ENCODE assay signal across 1 cellular context in the genomic region with DNA sequence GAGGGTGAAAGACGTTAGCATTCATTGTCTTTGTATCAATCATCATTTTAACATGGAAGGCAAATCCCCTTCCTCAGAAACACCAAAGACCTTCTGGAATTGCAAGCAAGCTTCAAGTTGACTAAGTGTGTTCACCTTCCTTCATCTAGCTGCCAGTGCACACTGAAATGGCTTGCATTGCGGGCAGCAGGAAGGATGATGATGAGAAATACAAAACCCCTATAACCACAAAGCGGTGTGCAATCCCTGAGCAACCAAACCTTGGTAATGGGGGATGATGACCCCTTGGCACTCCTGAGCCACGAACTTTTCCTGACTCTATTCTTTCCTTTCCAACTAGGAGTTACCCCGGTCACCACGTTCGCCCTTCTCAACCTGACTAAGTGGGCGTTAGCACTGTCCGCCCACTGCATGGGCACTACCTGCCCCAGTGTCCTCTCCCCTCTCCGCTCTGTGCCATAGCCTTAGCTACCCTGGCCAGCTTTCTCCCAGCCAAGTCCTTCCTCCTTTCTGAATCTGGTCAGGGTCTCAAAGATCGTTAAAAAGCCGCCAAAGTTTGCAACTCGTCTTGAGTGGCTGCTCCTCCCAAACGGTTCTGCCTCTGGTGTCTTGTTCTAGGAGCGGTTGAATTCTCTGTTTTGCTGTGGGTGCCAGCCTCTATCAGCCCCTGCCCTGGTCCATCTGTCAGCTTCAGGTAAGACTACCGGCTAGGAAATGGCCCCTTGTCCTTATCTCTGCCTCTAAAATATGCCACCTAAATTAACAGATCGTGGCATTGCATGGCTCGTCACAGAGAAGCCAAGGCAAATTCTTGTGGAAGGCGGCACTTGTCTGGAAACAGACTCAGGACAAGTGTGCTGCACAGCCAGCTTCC.
A peak's percentile ranks its signal among the peaks of the same experiment; 100 is the strongest.
TF ChIP-seq lines count a peak whose summit lies in the region.

No MANE protein-coding gene starts in this region.

TF ChIP-seq in GM12878, 131 proteins besides CTCF, POLR2A, EP300 and RAD21:
- TF ChIP-seq ZNF24 (IDR thresholded peaks at IDR 0.05) (no peak), HDAC2 (IDR thresholded peaks at IDR 0.05) (no peak), MEF2A (IDR thresholded peaks at IDR 0.05; ENCODE audit: insufficient read depth, low read depth, low read length) (no peak), KAT2A (conservative IDR thresholded peaks at IDR 0.05; ENCODE audit: control insufficient read depth, low read depth, low read length) (no peak), HCFC1 (IDR thresholded peaks at IDR 0.05; ENCODE audit: low read length) (no peak)
- TF ChIP-seq, protein P1, sequence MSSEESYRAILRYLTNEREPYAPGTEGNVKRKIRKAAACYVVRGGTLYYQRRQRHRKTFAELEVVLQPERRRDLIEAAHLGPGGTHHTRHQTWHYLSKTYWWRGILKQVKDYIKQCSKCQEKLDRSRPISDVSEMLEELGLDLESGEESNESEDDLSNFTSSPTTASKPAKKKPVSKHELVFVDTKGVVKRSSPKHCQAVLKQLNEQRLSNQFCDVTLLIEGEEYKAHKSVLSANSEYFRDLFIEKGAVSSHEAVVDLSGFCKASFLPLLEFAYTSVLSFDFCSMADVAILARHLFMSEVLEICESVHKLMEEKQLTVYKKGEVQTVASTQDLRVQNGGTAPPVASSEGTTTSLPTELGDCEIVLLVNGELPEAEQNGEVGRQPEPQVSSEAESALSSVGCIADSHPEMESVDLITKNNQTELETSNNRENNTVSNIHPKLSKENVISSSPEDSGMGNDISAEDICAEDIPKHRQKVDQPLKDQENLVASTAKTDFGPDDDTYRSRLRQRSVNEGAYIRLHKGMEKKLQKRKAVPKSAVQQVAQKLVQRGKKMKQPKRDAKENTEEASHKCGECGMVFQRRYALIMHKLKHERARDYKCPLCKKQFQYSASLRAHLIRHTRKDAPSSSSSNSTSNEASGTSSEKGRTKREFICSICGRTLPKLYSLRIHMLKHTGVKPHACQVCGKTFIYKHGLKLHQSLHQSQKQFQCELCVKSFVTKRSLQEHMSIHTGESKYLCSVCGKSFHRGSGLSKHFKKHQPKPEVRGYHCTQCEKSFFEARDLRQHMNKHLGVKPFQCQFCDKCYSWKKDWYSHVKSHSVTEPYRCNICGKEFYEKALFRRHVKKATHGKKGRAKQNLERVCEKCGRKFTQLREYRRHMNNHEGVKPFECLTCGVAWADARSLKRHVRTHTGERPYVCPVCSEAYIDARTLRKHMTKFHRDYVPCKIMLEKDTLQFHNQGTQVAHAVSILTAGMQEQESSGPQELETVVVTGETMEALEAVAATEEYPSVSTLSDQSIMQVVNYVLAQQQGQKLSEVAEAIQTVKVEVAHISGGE (CRISPR knock-in tag; IDR thresholded peaks at IDR 0.05) = no peak
- TF ChIP-seq, protein P2, sequence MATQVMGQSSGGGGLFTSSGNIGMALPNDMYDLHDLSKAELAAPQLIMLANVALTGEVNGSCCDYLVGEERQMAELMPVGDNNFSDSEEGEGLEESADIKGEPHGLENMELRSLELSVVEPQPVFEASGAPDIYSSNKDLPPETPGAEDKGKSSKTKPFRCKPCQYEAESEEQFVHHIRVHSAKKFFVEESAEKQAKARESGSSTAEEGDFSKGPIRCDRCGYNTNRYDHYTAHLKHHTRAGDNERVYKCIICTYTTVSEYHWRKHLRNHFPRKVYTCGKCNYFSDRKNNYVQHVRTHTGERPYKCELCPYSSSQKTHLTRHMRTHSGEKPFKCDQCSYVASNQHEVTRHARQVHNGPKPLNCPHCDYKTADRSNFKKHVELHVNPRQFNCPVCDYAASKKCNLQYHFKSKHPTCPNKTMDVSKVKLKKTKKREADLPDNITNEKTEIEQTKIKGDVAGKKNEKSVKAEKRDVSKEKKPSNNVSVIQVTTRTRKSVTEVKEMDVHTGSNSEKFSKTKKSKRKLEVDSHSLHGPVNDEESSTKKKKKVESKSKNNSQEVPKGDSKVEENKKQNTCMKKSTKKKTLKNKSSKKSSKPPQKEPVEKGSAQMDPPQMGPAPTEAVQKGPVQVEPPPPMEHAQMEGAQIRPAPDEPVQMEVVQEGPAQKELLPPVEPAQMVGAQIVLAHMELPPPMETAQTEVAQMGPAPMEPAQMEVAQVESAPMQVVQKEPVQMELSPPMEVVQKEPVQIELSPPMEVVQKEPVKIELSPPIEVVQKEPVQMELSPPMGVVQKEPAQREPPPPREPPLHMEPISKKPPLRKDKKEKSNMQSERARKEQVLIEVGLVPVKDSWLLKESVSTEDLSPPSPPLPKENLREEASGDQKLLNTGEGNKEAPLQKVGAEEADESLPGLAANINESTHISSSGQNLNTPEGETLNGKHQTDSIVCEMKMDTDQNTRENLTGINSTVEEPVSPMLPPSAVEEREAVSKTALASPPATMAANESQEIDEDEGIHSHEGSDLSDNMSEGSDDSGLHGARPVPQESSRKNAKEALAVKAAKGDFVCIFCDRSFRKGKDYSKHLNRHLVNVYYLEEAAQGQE (IDR thresholded peaks at IDR 0.05; ENCODE audit: low read depth, low read length) = no peak
- TF ChIP-seq, protein P3, sequence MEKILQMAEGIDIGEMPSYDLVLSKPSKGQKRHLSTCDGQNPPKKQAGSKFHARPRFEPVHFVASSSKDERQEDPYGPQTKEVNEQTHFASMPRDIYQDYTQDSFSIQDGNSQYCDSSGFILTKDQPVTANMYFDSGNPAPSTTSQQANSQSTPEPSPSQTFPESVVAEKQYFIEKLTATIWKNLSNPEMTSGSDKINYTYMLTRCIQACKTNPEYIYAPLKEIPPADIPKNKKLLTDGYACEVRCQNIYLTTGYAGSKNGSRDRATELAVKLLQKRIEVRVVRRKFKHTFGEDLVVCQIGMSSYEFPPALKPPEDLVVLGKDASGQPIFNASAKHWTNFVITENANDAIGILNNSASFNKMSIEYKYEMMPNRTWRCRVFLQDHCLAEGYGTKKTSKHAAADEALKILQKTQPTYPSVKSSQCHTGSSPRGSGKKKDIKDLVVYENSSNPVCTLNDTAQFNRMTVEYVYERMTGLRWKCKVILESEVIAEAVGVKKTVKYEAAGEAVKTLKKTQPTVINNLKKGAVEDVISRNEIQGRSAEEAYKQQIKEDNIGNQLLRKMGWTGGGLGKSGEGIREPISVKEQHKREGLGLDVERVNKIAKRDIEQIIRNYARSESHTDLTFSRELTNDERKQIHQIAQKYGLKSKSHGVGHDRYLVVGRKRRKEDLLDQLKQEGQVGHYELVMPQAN (conservative IDR thresholded peaks at IDR 0.05) = no peak
- TF ChIP-seq, protein P4, sequence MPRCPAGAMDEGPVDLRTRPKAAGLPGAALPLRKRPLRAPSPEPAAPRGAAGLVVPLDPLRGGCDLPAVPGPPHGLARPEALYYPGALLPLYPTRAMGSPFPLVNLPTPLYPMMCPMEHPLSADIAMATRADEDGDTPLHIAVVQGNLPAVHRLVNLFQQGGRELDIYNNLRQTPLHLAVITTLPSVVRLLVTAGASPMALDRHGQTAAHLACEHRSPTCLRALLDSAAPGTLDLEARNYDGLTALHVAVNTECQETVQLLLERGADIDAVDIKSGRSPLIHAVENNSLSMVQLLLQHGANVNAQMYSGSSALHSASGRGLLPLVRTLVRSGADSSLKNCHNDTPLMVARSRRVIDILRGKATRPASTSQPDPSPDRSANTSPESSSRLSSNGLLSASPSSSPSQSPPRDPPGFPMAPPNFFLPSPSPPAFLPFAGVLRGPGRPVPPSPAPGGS (IDR thresholded peaks at IDR 0.05; ENCODE audit: borderline replicate concordance, insufficient read depth, low read depth, low read length, poor library complexity, severe bottlenecking) = peak; percentile 37
